In the genomic region with DNA sequence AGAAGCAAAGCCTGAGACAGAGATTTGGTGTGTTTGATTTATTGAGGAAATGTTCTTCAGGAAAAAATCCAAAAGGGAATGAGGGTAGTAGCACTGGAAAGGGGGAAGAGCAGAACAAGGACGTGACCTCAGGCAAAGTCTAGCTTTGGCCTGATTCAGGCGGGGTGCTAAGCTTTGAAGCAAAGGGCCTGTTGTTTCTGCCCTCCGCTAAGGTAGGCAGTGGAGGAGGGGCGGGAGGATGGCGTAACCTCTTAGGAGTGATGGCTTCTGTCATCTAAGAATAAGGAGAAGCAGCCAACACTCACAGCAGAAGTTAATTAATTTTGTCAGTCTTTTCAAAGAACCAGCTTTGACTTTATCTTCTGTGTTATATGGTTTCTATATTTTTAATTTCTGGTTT, we compare ENCODE assay signal across 29 cellular contexts. TPM values are rescaled to one million over a fixed set of nuclear protein-coding genes. Genes with fewer than 3 reads are reported as not detected.
DNase-seq lines count a peak whose midpoint lies in the region; ATAC-seq and TF ChIP-seq lines count a peak whose summit lies in the region.
"Had no signal": no experiment of that assay in that cellular context is flagged by ENCODE, and none has a peak within 500 bp of the region (broad histone marks: within the 10 kb centered on the region; RNA-seq: fewer than 3 reads in every experiment).

No MANE protein-coding gene starts in this region.

- DNase-seq in NOMO-1 treated with DMSO at 0.1 percent for 48 hours (lab: John Stamatoyannopoulos, UW; ENCODE audit: unreplicated experiment) (peak; percentile 60), NOMO-1 treated with dmso at 0.1 percent for 144 hours (lab: John Stamatoyannopoulos, UW; ENCODE audit: unreplicated experiment) (no peak), SK-N-DZ (ENCODE audit: low spot score) (peak; percentile 16), omental fat pad (ENCODE audit: low spot score) (no peak), retina (no peak)
- DNase-seq in activated CD4-positive, alpha-beta T cell treated with anti-CD3 and anti-CD28 coated beads, Interleukin-2, amount 50 U/mL, for 48 hours, result no peak
- DNase-seq: activated B cell treated with CpG ODN at 0.5 μM for 24 hours; activated CD4-positive, alpha-beta T cell treated with anti-CD3 and anti-CD28 coated beads, Interleukin-2, amount 50 U/mL, for 4 hours; activated naive CD4-positive, alpha-beta T cell; activated T-cell treated with anti-CD3 and anti-CD28 coated beads, Interleukin-2, amount 50 U/mL, for 48 hours; Caco-2; DMS53; dorsolateral prefrontal cortex; gastrocnemius medialis; GDM1; KG1; left lung; MG63; NCI-H1436 treated with DMSO at 0.1 percent for 48 hours; NCI-H2081 treated with DMSO at 0.1 percent for 48 hours; stimulated activated CD8-positive, alpha-beta memory T cell treated with anti-CD3 and anti-CD28 coated beads, Interleukin-4, amount 100 ng/mL, for 48 hours; T-cell had no signal

- TF ChIP-seq CTCF in omental fat pad (IDR thresholded peaks at IDR 0.05), result no peak

- ATAC-seq in esophagus mucosa, result peak; percentile 61
- ATAC-seq in omental fat pad (ENCODE audit: low FRiP score), result peak; percentile 76
- no peak for ATAC-seq in GM18867 (IDR thresholded peaks at IDR 0.05; ENCODE audit: unreplicated experiment)
- ATAC-seq: gastrocnemius medialis, left lung, T-cell had no signal

RNA-seq across cellular contexts. Expression of gene ABHD12B, which starts 20.4 kb away (rescaled TPM):
- not detected in 2 replicates for polyA plus RNA-seq in SK-N-DZ (2014; cell fraction: cytosol; rRNA removed)
- polyA plus RNA-seq in SK-N-DZ (2014; cell fraction: nucleus; rRNA removed), result 0.40 TPM in 1 of 2 replicates, not detected in the other
- total RNA-seq in esophagus mucosa, result 0.32 TPM
- 1 to 10 TPM in 1 of 4 donors, not detected in 3; 2.5 TPM for total RNA-seq in omental fat pad
- total RNA-seq: A172, activated B cell treated with CpG ODN at 0.5 μM for 24 hours, Caco-2, gastrocnemius medialis, hepatocyte, HT1080, left lung, T-cell, thoracic aorta, vagina had no signal
- polyA plus RNA-seq: hepatocyte had no signal

RNA-seq across cellular contexts. Expression of gene PYGL, which starts 52.0 kb away (rescaled TPM):
- 4.1 and 8.1 TPM in 2 replicates for polyA plus RNA-seq in SK-N-DZ (2014; cell fraction: cytosol; rRNA removed)
- 2.0 and 4.4 TPM in 2 replicates for polyA plus RNA-seq in SK-N-DZ (2014; cell fraction: nucleus; rRNA removed)
- total RNA-seq in esophagus mucosa (138 TPM), omental fat pad (100 to 1,000 TPM in 3 of 4 donors, 10 to 100 TPM in 1; 91.0 to 177 (median 117) TPM)
- total RNA-seq: activated B cell treated with CpG ODN at 0.5 μM for 24 hours had no signal

Comparison
In these comparisons a context has a peak if more than half of its experiments do, and no peak if none do; other contexts are left out.
1. DNase-seq: peak in NOMO-1 treated with DMSO at 0.1 percent for 48 hours (single experiment) and SK-N-DZ (single experiment); none in NOMO-1 treated with dmso at 0.1 percent for 144 hours (single experiment), omental fat pad (single experiment), activated CD4-positive, alpha-beta T cell treated with anti-CD3 and anti-CD28 coated beads, Interleukin-2, amount 50 U/mL, for 48 hours (0 of 2) and retina (single experiment).